In genomic region chr2:213227458-213227857, GRCh38 we compare ENCODE assay signal across 11 cellular contexts. TPM values are rescaled to one million over a fixed set of nuclear protein-coding genes. Genes with fewer than 3 reads are reported as not detected.
DNase-seq lines count a peak whose midpoint lies in the region; ATAC-seq and TF ChIP-seq lines count a peak whose summit lies in the region.
"Had no signal": no experiment of that assay in that cellular context is flagged by ENCODE, and none has a peak within 500 bp of the region (broad histone marks: within the 10 kb centered on the region; RNA-seq: fewer than 3 reads in every experiment).

No MANE protein-coding gene starts in this region.

- no peak overlapping the region for H3K4ac ChIP-seq in mesendoderm (ENCODE audit: low read depth, low read length)

- H4K20me1 ChIP-seq in KMS-11 (ENCODE audit: insufficient read depth), result no peaks in the 10 kb centered on the region

- no peak overlapping the region for H2BK120ac ChIP-seq in mesendoderm (ENCODE audit: low read depth, low read length)

- H3K27me3 Mint-ChIP-seq in stimulated activated naive CD8-positive, alpha-beta T cell treated with anti-CD3 and anti-CD28 coated beads, Interleukin-15, amount 100 ng/mL, for 72 hours, result no peaks in the 10 kb centered on the region

- H3K23ac ChIP-seq in mesendoderm (ENCODE audit: low read length), result no peak overlapping the region

- H3K27ac ChIP-seq in KMS-11 (peak overlapping the region; percentile 35; the same call in 1 of the 2 replicates), thymus (ENCODE audit: low read depth) (peak overlapping the region; percentile 15), mesendoderm (ENCODE audit: low read depth, low read length) (no peak overlapping the region)
- H3K27ac ChIP-seq: adrenal gland had no signal

- H3K36me3 ChIP-seq in KMS-11 (ENCODE audit: insufficient read depth) (no peaks in the 10 kb centered on the region), thymus (ENCODE audit: control insufficient read depth, insufficient read depth) (no peaks in the 10 kb centered on the region), mesendoderm (ENCODE audit: control insufficient read depth, insufficient read depth, low read length) (no peaks in the 10 kb centered on the region)
- H3K36me3 ChIP-seq: adrenal gland had no signal

- no peak overlapping the region for H3K56ac ChIP-seq in mesendoderm (ENCODE audit: low read length)

- H2BK5ac ChIP-seq in mesendoderm (ENCODE audit: low read length), result no peak overlapping the region

- H3K9ac ChIP-seq in KMS-11, result no peak overlapping the region
- H3K9ac ChIP-seq in mesendoderm (ENCODE audit: low read length), result no peak overlapping the region

- no peaks in the 10 kb centered on the region for H3K9me3 Mint-ChIP-seq in stimulated activated naive CD8-positive, alpha-beta T cell treated with anti-CD3 and anti-CD28 coated beads, Interleukin-15, amount 100 ng/mL, for 72 hours
- H3K9me3 Mint-ChIP-seq: nephron had no signal

- TF ChIP-seq CTCF in KMS-11 (conservative IDR thresholded peaks at IDR 0.05; ENCODE audit: low read depth, low read length), result no peak

- H3K27ac Mint-ChIP-seq in stimulated activated naive CD8-positive, alpha-beta T cell treated with anti-CD3 and anti-CD28 coated beads, Interleukin-15, amount 100 ng/mL, for 72 hours, result no peak overlapping the region
- H3K27ac Mint-ChIP-seq: nephron had no signal

- H3K4me3 Mint-ChIP-seq in stimulated activated naive CD8-positive, alpha-beta T cell treated with anti-CD3 and anti-CD28 coated beads, Interleukin-15, amount 100 ng/mL, for 72 hours, result no peak overlapping the region
- H3K4me3 Mint-ChIP-seq: nephron had no signal

- no peak overlapping the region for H3K18ac ChIP-seq in mesendoderm (ENCODE audit: low read length)

- H4K5ac ChIP-seq in mesendoderm (ENCODE audit: low read length), result no peak overlapping the region

- H3K4me1 Mint-ChIP-seq in stimulated activated naive CD8-positive, alpha-beta T cell treated with anti-CD3 and anti-CD28 coated beads, Interleukin-15, amount 100 ng/mL, for 72 hours, result peaks cover 14% of the 10 kb centered on the region
- H3K4me1 Mint-ChIP-seq: nephron had no signal

- H3K79me1 ChIP-seq in mesendoderm (ENCODE audit: low read length), result no peaks in the 10 kb centered on the region

- peak; percentile 84 for ATAC-seq in stimulated activated naive CD8-positive, alpha-beta T cell treated with anti-CD3 and anti-CD28 coated beads, Interleukin-15, amount 100 ng/mL, for 72 hours
- ATAC-seq in stimulated activated naive CD8-positive, alpha-beta T cell treated with anti-CD3 and anti-CD28 coated beads, Interleukin-15, Interleukin-2, amounts not matched to agents 100 U/mL and 50 U/mL, for 24 hours, result no peak
- peak; percentile 94 for ATAC-seq in HG02840 (IDR thresholded peaks at IDR 0.05; ENCODE audit: low FRiP score, unreplicated experiment)
- ATAC-seq: HCT116 had no signal

- H3K27me3 ChIP-seq in KMS-11 (ENCODE audit: insufficient read depth, low read depth) (no peaks in the 10 kb centered on the region), thymus (ENCODE audit: control insufficient read depth, insufficient read depth) (no peaks in the 10 kb centered on the region), mesendoderm (ENCODE audit: insufficient read depth, low read length, poor library complexity) (no peaks in the 10 kb centered on the region)

- H2AK5ac ChIP-seq in mesendoderm (ENCODE audit: low read length), result no peak overlapping the region

- DNase-seq in stimulated activated naive CD8-positive, alpha-beta T cell treated with anti-CD3 and anti-CD28 coated beads, Interleukin-15, amount 100 ng/mL, for 72 hours, result no peak
- DNase-seq in stimulated activated naive CD8-positive, alpha-beta T cell treated with anti-CD3 and anti-CD28 coated beads, Interleukin-15, Interleukin-2, amounts not matched to agents 100 U/mL and 50 U/mL, for 24 hours, result no peak
- DNase-seq in kidney glomerular epithelial cell (lab: John Stamatoyannopoulos, UW) (no peak), activated T-cell treated with anti-CD3 and anti-CD28 coated beads for 4 hours (no peak), mesendoderm (no peak)
- DNase-seq: adrenal gland had no signal

- peaks cover 52% of the 10 kb centered on the region for H3K4me1 ChIP-seq in KMS-11 (ENCODE audit: low read depth, poor library complexity, severe bottlenecking)
- peaks cover 5% of the 10 kb centered on the region for H3K4me1 ChIP-seq in thymus (ENCODE audit: control insufficient read depth, insufficient read depth, low read length)
- no peaks in the 10 kb centered on the region for H3K4me1 ChIP-seq in mesendoderm (ENCODE audit: control insufficient read depth, low read depth, low read length)
- H3K4me1 ChIP-seq: adrenal gland had no signal

- H4K8ac ChIP-seq in mesendoderm (ENCODE audit: low read depth, low read length), result no peak overlapping the region

- H3K4me3 ChIP-seq in KMS-11 (IDR thresholded peaks at IDR 0.05; ENCODE audit: insufficient read depth, low read depth, low read length), result no peak overlapping the region
- no peak overlapping the region for H3K4me3 ChIP-seq in thymus (ENCODE audit: low read length)
- no peak overlapping the region for H3K4me3 ChIP-seq in mesendoderm (ENCODE audit: low read length)
- H3K4me3 ChIP-seq: adrenal gland had no signal

- no peaks in the 10 kb centered on the region for H3K9me3 ChIP-seq in thymus (ENCODE audit: control insufficient read depth)
- H3K9me3 ChIP-seq: adrenal gland had no signal

- peak overlapping the region; percentile 6; the same call in 1 of the 2 replicates for H2AFZ ChIP-seq in KMS-11 (ENCODE audit: low read depth)

- no peaks in the 10 kb centered on the region for H3K79me2 ChIP-seq in KMS-11 (ENCODE audit: insufficient read depth, low read depth)
- no peaks in the 10 kb centered on the region for H3K79me2 ChIP-seq in mesendoderm (ENCODE audit: control insufficient read depth, insufficient read depth, low read length)

- no peak overlapping the region for H2BK15ac ChIP-seq in mesendoderm (replicated peaks; ENCODE audit: low read depth)

- peak overlapping the region; percentile 11; the same call in 1 of the 2 replicates for H3K4me2 ChIP-seq in KMS-11
- H3K4me2 ChIP-seq in mesendoderm (ENCODE audit: low read length), result no peak overlapping the region

RNA-seq across cellular contexts. Expression of gene SPAG16, which starts 56.8 kb away (rescaled TPM):
- 32.0 TPM for polyA plus RNA-seq in thymus
- polyA plus RNA-seq in mesendoderm (2013, experiment 1 of 2), result 12.6 TPM
- 12.3 TPM for polyA plus RNA-seq in mesendoderm (2013, experiment 2 of 2)
